1 cellular context compared by ENCODE assay signal in genomic region chr2:86274265-86274917, GRCh38.
TF ChIP-seq lines count a peak whose summit lies in the region.

No MANE protein-coding gene starts in this region.

TF ChIP-seq in GM12878, 131 proteins besides CTCF, POLR2A, EP300 and RAD21 (continued from another document):
- TF ChIP-seq MTA3 (IDR thresholded peaks at IDR 0.05; ENCODE audit: borderline replicate concordance, low read length) (0 out of 2 replicates have a peak, but pooled peaks have one; percentile 2), RBBP5 (conservative IDR thresholded peaks at IDR 0.05) (no peak), BRCA1 (IDR thresholded peaks at IDR 0.05; ENCODE audit: low read depth, low read length) (no peak), ZNF24 (IDR thresholded peaks at IDR 0.05) (0 out of 2 replicates have a peak, but pooled peaks have one; percentile 21), CREM (IDR thresholded peaks at IDR 0.05; ENCODE audit: low read depth) (peak; percentile 76; the same call in 1 of the 2 replicates), PAX8 (IDR thresholded peaks at IDR 0.05) (no peak), ATF7 (IDR thresholded peaks at IDR 0.05; ENCODE audit: low read depth) (peak; percentile 58), IKZF1 (conservative IDR thresholded peaks at IDR 0.05) (peak; percentile 90), ZNF622 (IDR thresholded peaks at IDR 0.05) (no peak), ESRRA (IDR thresholded peaks at IDR 0.05; ENCODE audit: low read length) (no peak; the same call in 1 of the 2 replicates), SPI1 (IDR thresholded peaks at IDR 0.05; ENCODE audit: borderline replicate concordance, insufficient read depth, low read depth, low read length) (peak; percentile 58; the same call in 1 of the 2 replicates), HDGF (IDR thresholded peaks at IDR 0.05) (0 out of 2 replicates have a peak, but pooled peaks have one; percentile 11), CBFB (IDR thresholded peaks at IDR 0.05; ENCODE audit: low read depth) (0 out of 2 replicates have a peak, but pooled peaks have one; percentile 22), RAD51 (IDR thresholded peaks at IDR 0.05) (no peak), STAT3 (IDR thresholded peaks at IDR 0.05; ENCODE audit: low read depth, low read length) (no peak), EED (IDR thresholded peaks at IDR 0.05; ENCODE audit: low read depth) (peak; percentile 90), BACH1 (IDR thresholded peaks at IDR 0.05; ENCODE audit: borderline replicate concordance) (no peak), YBX1 (IDR thresholded peaks at IDR 0.05) (no peak), POLR2AphosphoS5 (IDR thresholded peaks at IDR 0.05; ENCODE audit: low read length) (no peak), CHD1 (IDR thresholded peaks at IDR 0.05; ENCODE audit: low read depth, low read length) (no peak), ZNF274 (IDR thresholded peaks at IDR 0.05; ENCODE audit: insufficient read depth, insufficient read length) (no peak), BHLHE40 (IDR thresholded peaks at IDR 0.05; ENCODE audit: borderline replicate concordance in 1 of 2, low read depth in 2 of 2, low read length in 1 of 2) (peak in 1 of 2 experiments; percentile 12; a peak in 1 of 4 replicates), JUND (IDR thresholded peaks at IDR 0.05; ENCODE audit: low read depth, low read length) (peak; percentile 58; the same call in 1 of the 2 replicates), DPF2 (IDR thresholded peaks at IDR 0.05) (peak; percentile 75), BMI1 (IDR thresholded peaks at IDR 0.05; ENCODE audit: borderline replicate concordance) (peak; percentile 46; the same call in 1 of the 2 replicates), YY1 (IDR thresholded peaks at IDR 0.05; ENCODE audit: low read depth, low read length) (peak; percentile 62; the same call in 1 of the 2 replicates), ATF2 (IDR thresholded peaks at IDR 0.05; ENCODE audit: low read length) (peak; percentile 39; the same call in 1 of the 2 replicates), REST (IDR thresholded peaks at IDR 0.05; ENCODE audit: low read depth, low read length) (no peak), FOXK2 (IDR thresholded peaks at IDR 0.05) (no peak), NKRF (conservative IDR thresholded peaks at IDR 0.05) (no peak), BCL11A (IDR thresholded peaks at IDR 0.05; ENCODE audit: low read depth, low read length) (peak; percentile 75; the same call in 1 of the 2 replicates), RUNX3 (IDR thresholded peaks at IDR 0.05; ENCODE audit: low read length) (peak; percentile 88)
